In genomic region chr18:74796928-74797576, GRCh38 we compare ENCODE assay signal across 9 cellular contexts.
DNase-seq lines count a peak whose midpoint lies in the region; ATAC-seq and TF ChIP-seq lines count a peak whose summit lies in the region.
"Had no signal": no experiment of that assay in that cellular context is flagged by ENCODE, and none has a peak within 500 bp of the region (broad histone marks: within the 10 kb centered on the region; RNA-seq: fewer than 3 reads in every experiment).

No MANE protein-coding gene starts in this region.

- H3K4me1 ChIP-seq in PC-3 (ENCODE audit: insufficient read depth, low read length): peaks cover 10% of the 10 kb centered on the region
- peaks cover 33% of the 10 kb centered on the region for H3K4me1 ChIP-seq in left ventricle myocardium inferior

- 0 out of 2 replicates have a peak overlapping the region, but pooled peaks have one; percentile 6 for H3K4me2 ChIP-seq in PC-3 (ENCODE audit: low read length)

- H3K36me3 ChIP-seq in PC-3 (ENCODE audit: low read depth, low read length) (no peaks in the 10 kb centered on the region), left ventricle myocardium inferior (no peaks in the 10 kb centered on the region)

- H3K36me3 Mint-ChIP-seq in CD4-positive, alpha-beta T cell (ENCODE audit: low read depth): no peaks in the 10 kb centered on the region

- H3K9me3 Mint-ChIP-seq in CD4-positive, alpha-beta T cell: no peaks in the 10 kb centered on the region
- H3K9me3 Mint-ChIP-seq: activated naive CD4-positive, alpha-beta T cell treated with anti-CD3 and anti-CD28 coated beads, Interleukin-2, amount 50 U/mL, for 24 hours had no signal

- no peak for TF ChIP-seq CTCF in PC-3 (conservative IDR thresholded peaks at IDR 0.05; ENCODE audit: low read depth, low read length)
- no peak for TF ChIP-seq CTCF in left ventricle myocardium inferior (IDR thresholded peaks at IDR 0.05; ENCODE audit: borderline replicate concordance)
- TF ChIP-seq CTCF in CD4-positive, alpha-beta T cell (IDR thresholded peaks at IDR 0.05): no peak

- H3K9me3 ChIP-seq in PC-3 (ENCODE audit: low read length): no peaks in the 10 kb centered on the region
- H3K9me3 ChIP-seq in left ventricle myocardium inferior (replicated peaks): no peaks in the 10 kb centered on the region
- H3K9me3 ChIP-seq in CD4-positive, alpha-beta T cell (ENCODE audit: control insufficient read depth, low read length): no peaks in the 10 kb centered on the region

- DNase-seq in Right ventricle myocardium inferior (ENCODE audit: missing footprints): no peak
- no peak for DNase-seq in cardiac septum (ENCODE audit: low spot score)
- DNase-seq in PC-3: peak; percentile 46
- no peak for DNase-seq in left ventricle myocardium inferior
- DNase-seq in NCI-H2227 treated with DMSO at 0.1 percent for 48 hours (lab: John Stamatoyannopoulos, UW): no peak
- DNase-seq in CD4-positive, alpha-beta T cell: no peak
- no peak for DNase-seq in stimulated activated CD8-positive, alpha-beta memory T cell treated with anti-CD3 and anti-CD28 coated beads, Interleukin-4, amount 100 ng/mL, for 48 hours

- no peak overlapping the region for H3K27ac Mint-ChIP-seq in CD4-positive, alpha-beta T cell
- H3K27ac Mint-ChIP-seq: activated naive CD4-positive, alpha-beta T cell treated with anti-CD3 and anti-CD28 coated beads, Interleukin-2, amount 50 U/mL, for 24 hours had no signal

- no peaks in the 10 kb centered on the region for H3K27me3 ChIP-seq in PC-3 (ENCODE audit: low read length)
- H3K27me3 ChIP-seq in left ventricle myocardium inferior (ENCODE audit: low read depth): no peaks in the 10 kb centered on the region
- no peaks in the 10 kb centered on the region for H3K27me3 ChIP-seq in CD4-positive, alpha-beta T cell (ENCODE audit: control insufficient read depth, insufficient read depth, low read length)

- no TSS peak for BruUV-seq in PC-3 (replicated peaks; lab: Mats Ljungman, UMichigan)

- ATAC-seq in Right ventricle myocardium inferior (peak; percentile 84), HG02884 (IDR thresholded peaks at IDR 0.05; ENCODE audit: unreplicated experiment) (peak; percentile 99), PC-3 (peak; percentile 60)
- no peak for ATAC-seq in CD4-positive, alpha-beta T cell (ENCODE audit: poor library complexity)

- H3K9ac ChIP-seq in PC-3 (ENCODE audit: low read length): no peak overlapping the region

- no peak overlapping the region for H2AFZ ChIP-seq in PC-3 (ENCODE audit: low read length)

- peaks cover 11% of the 10 kb centered on the region for H3K4me1 Mint-ChIP-seq in CD4-positive, alpha-beta T cell (ENCODE audit: low read depth)

- no peak overlapping the region for H3K4me3 Mint-ChIP-seq in CD4-positive, alpha-beta T cell
- H3K4me3 Mint-ChIP-seq: activated naive CD4-positive, alpha-beta T cell treated with anti-CD3 and anti-CD28 coated beads, Interleukin-2, amount 50 U/mL, for 24 hours had no signal

- no peaks in the 10 kb centered on the region for H3K27me3 Mint-ChIP-seq in CD4-positive, alpha-beta T cell
- H3K27me3 Mint-ChIP-seq: activated naive CD4-positive, alpha-beta T cell treated with anti-CD3 and anti-CD28 coated beads, Interleukin-2, amount 50 U/mL, for 24 hours had no signal

- H3K79me2 ChIP-seq in PC-3 (ENCODE audit: low read length): no peaks in the 10 kb centered on the region

- H4K20me1 ChIP-seq in PC-3 (ENCODE audit: low read length): no peaks in the 10 kb centered on the region

- POLR2A ChIA-PET in PC-3 (lab: Charles Lee; ENCODE audit: unreplicated experiment): no interaction called here
- POLR2A ChIA-PET in CD4-positive, alpha-beta T cell (lab: Charles Lee): no interaction called here

- intact Hi-C loops in Right ventricle myocardium inferior (cut with DNase I): no loop called here
- intact Hi-C loops in cardiac septum (cut with DNase I): loop anchor here (5.0 kb wide), 1 partner anchor 75 kb away; no protein-coding TSS in a partner anchor
- intact Hi-C loops in PC-3 (cut with micrococcal nuclease): no loop called here
- intact Hi-C loops in left ventricle myocardium inferior (cut with micrococcal nuclease): no loop called here
- intact Hi-C loops in CD4-positive, alpha-beta T cell (cut with DNase I, micrococcal nuclease): no loop called here

- H3K9me2 ChIP-seq in PC-3 (replicated peaks; ENCODE audit: low read length): no peaks in the 10 kb centered on the region

- no peak overlapping the region for H3K27ac ChIP-seq in PC-3 (ENCODE audit: low read length)
- H3K27ac ChIP-seq in left ventricle myocardium inferior (replicated peaks): peak overlapping the region; percentile 78
- no peak overlapping the region for H3K27ac ChIP-seq in CD4-positive, alpha-beta T cell (ENCODE audit: low read depth, low read length)

- no peak overlapping the region for H3K4me3 ChIP-seq in PC-3 (ENCODE audit: low read length)
- H3K4me3 ChIP-seq in left ventricle myocardium inferior: peak overlapping the region; percentile 31

- no peaks in the 10 kb centered on the region for H3F3A ChIP-seq in PC-3 (ENCODE audit: low read length, unreplicated experiment)

- CTCF ChIA-PET in PC-3 (lab: Charles Lee): no interaction called here
- CTCF ChIA-PET in CD4-positive, alpha-beta T cell (lab: Charles Lee): no interaction called here
